Comparison of ENCODE assay signal across 29 cellular contexts in the genomic region with DNA sequence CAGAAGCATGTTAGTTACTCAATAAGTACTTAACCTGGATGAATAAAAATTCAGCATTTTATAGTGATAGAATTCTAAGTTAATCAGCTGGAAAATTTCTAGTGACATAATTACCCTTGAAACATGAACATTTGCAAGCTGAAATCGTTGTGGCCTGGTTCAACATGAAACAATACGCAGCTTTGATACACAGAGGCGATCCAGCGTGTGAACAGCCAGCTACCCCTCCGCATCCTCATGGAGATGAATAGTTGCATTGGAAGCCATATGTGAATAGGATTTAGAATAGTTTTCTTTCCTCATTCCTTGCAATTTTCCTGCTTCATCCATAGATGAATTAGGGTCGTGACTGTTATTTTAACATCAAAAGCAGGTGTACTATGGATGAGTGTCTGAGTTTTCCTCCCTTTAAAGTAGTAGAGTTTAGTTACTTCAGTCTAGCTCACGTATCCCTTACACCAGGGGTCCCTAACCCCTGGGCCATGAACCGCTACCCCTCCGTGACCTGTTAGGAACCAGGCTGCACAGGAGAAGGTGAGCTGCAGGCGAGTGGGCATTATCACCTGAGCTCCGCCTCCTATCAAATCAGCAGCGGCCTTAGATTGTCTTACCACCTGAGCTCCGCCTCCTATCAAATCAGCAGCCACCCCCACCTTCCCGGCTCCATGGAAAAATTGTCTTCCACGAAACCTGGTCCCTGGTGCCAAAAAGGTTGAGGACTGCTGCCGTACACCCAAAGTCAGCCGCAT.
DNase-seq lines count a peak whose midpoint lies in the region; FAIRE-seq lines count a peak whose summit lies in the region.
"Had no signal": no experiment of that assay in that cellular context is flagged by ENCODE, and none has a peak within 500 bp of the region (broad histone marks: within the 10 kb centered on the region; RNA-seq: fewer than 3 reads in every experiment).

No MANE protein-coding gene starts in this region.

- DNase-seq in activated naive CD4-positive, alpha-beta T cell treated with anti-CD3 and anti-CD28 coated beads, Interleukin-2, amount 50 U/mL, for 16 hours = no peak
- peak; percentile 56 for DNase-seq in epidermal melanocyte (ENCODE audit: insufficient read length, low spot score)
- peak; percentile 43 for DNase-seq in medulla oblongata (ENCODE audit: extremely low spot score)
- no peak for DNase-seq in stimulated activated CD4-positive, alpha-beta T cell treated with anti-CD3 and anti-CD28 coated beads, Interleukin-15, amount 100 ng/mL, for 24 hours
- DNase-seq in caudate nucleus (lab: John Stamatoyannopoulos, UW) = no peak
- no peak for DNase-seq in NCI-H2029 treated with DMSO at 0.1 percent for 48 hours (lab: John Stamatoyannopoulos, UW)
- DNase-seq in GM19239 (ENCODE audit: insufficient read length, low spot score) = no peak
- DNase-seq: DMS53, GDM1, HFFc6, MM.1S, NCI-H1048, NCI-H1436, NCI-H187 treated with DMSO at 0.1 percent for 48 hours, NCI-H2227 treated with DMSO at 0.1 percent for 48 hours, NCI-H524, PC-3, SHP77 treated with DMSO at 0.1 percent for 48 hours had no signal

- H3K27ac Mint-ChIP-seq in activated naive CD4-positive, alpha-beta T cell treated with anti-CD3 and anti-CD28 coated beads, Interleukin-2, amount 50 U/mL, for 24 hours = peak overlapping the region; percentile 5
- H3K27ac Mint-ChIP-seq: B cell, CD14-positive monocyte, HFFc6 had no signal

- no peak for FAIRE-seq in GM19239 (lab: Jason Lieb, UNC)
- FAIRE-seq: D721Med, GM18507, H54, HepG2, K562 had no signal

- peaks cover 23% of the 10 kb centered on the region for H3K4me1 Mint-ChIP-seq in activated naive CD4-positive, alpha-beta T cell treated with anti-CD3 and anti-CD28 coated beads, Interleukin-2, amount 50 U/mL, for 24 hours

- no peak overlapping the region for H3K27ac ChIP-seq in caudate nucleus (ENCODE audit: low read depth, low read length)
- H3K27ac ChIP-seq: HL-60, RWPE1, SK-N-MC had no signal

- no peaks in the 10 kb centered on the region for H3K9me3 Mint-ChIP-seq in activated naive CD4-positive, alpha-beta T cell treated with anti-CD3 and anti-CD28 coated beads, Interleukin-2, amount 50 U/mL, for 24 hours
- H3K9me3 Mint-ChIP-seq: CD14-positive monocyte, HFFc6 had no signal

- peaks cover 2% of the 10 kb centered on the region for H3K27me3 Mint-ChIP-seq in activated naive CD4-positive, alpha-beta T cell treated with anti-CD3 and anti-CD28 coated beads, Interleukin-2, amount 50 U/mL, for 24 hours

- H3K36me3 Mint-ChIP-seq in activated naive CD4-positive, alpha-beta T cell treated with anti-CD3 and anti-CD28 coated beads, Interleukin-2, amount 50 U/mL, for 24 hours = no peaks in the 10 kb centered on the region
- H3K36me3 Mint-ChIP-seq: CD14-positive monocyte had no signal

- no peak overlapping the region for H3K4me3 Mint-ChIP-seq in activated naive CD4-positive, alpha-beta T cell treated with anti-CD3 and anti-CD28 coated beads, Interleukin-2, amount 50 U/mL, for 24 hours
- H3K4me3 Mint-ChIP-seq: B cell, CD14-positive monocyte, HFFc6 had no signal

Comparison
In these comparisons a context has a peak if more than half of its experiments do, and no peak if none do; other contexts are left out.
1. DNase-seq: peak in epidermal melanocyte (single experiment) and medulla oblongata (single experiment); none in activated naive CD4-positive, alpha-beta T cell treated with anti-CD3 and anti-CD28 coated beads, Interleukin-2, amount 50 U/mL, for 16 hours (single experiment), stimulated activated CD4-positive, alpha-beta T cell treated with anti-CD3 and anti-CD28 coated beads, Interleukin-15, amount 100 ng/mL, for 24 hours (single experiment), caudate nucleus (0 of 61), NCI-H2029 treated with DMSO at 0.1 percent for 48 hours (single experiment) and GM19239 (single experiment).